ENCODE assay signal across 24 cellular contexts in genomic region chr18:70182548-70182947, GRCh38. TPM values are rescaled to one million over a fixed set of nuclear protein-coding genes. Genes with fewer than 3 reads are reported as not detected.
A peak's percentile ranks its signal among the peaks of the same experiment; 100 is the strongest.
DNase-seq lines count a peak whose midpoint lies in the region; ATAC-seq, FAIRE-seq and TF ChIP-seq lines count a peak whose summit lies in the region.
"Had no signal": no experiment of that assay in that cellular context is flagged by ENCODE, and none has a peak within 500 bp of the region (broad histone marks: within the 10 kb centered on the region; RNA-seq: fewer than 3 reads in every experiment).

No MANE protein-coding gene starts in this region.

- no peak overlapping the region for H3K4me3 Mint-ChIP-seq in MCF 10A (ENCODE audit: unreplicated experiment)
- H3K4me3 Mint-ChIP-seq: CD8-positive, alpha-beta T cell; T-helper 1 cell treated with Interleukin-12 subunit alpha and Interleukin-12 subunit beta and Interleukin-4 antibody, amounts not matched to agents 30 μg/mL and 1 μg/mL, for 36 hours had no signal

- peaks cover 7% of the 10 kb centered on the region for H3K36me3 Mint-ChIP-seq in MCF 10A (ENCODE audit: insufficient read depth, unreplicated experiment)

- no peaks in the 10 kb centered on the region for H3K9me3 ChIP-seq in breast epithelium
- H3K9me3 ChIP-seq in RWPE2 (ENCODE audit: severe bottlenecking), result no peaks in the 10 kb centered on the region
- H3K9me3 ChIP-seq: BLaER1 had no signal

- TF ChIP-seq CTCF in MCF 10A (IDR thresholded peaks at IDR 0.05; ENCODE audit: unreplicated experiment), result no peak
- TF ChIP-seq CTCF in breast epithelium (IDR thresholded peaks at IDR 0.05), result no peak
- TF ChIP-seq CTCF in RWPE2 (IDR thresholded peaks at IDR 0.05; ENCODE audit: poor library complexity, severe bottlenecking), result no peak

- no peaks in the 10 kb centered on the region for H3K9me3 Mint-ChIP-seq in MCF 10A (ENCODE audit: unreplicated experiment)
- H3K9me3 Mint-ChIP-seq: CD8-positive, alpha-beta T cell; T-helper 1 cell treated with Interleukin-12 subunit alpha and Interleukin-12 subunit beta and Interleukin-4 antibody, amounts not matched to agents 30 μg/mL and 1 μg/mL, for 36 hours had no signal

- no peaks in the 10 kb centered on the region for H3K27me3 ChIP-seq in breast epithelium
- no peaks in the 10 kb centered on the region for H3K27me3 ChIP-seq in RWPE2 (ENCODE audit: insufficient read depth, poor library complexity, severe bottlenecking)
- H3K27me3 ChIP-seq: BLaER1 had no signal

- no peak overlapping the region for H3K27ac Mint-ChIP-seq in MCF 10A (ENCODE audit: low read depth, unreplicated experiment)
- H3K27ac Mint-ChIP-seq: CD8-positive, alpha-beta T cell; T-helper 1 cell treated with Interleukin-12 subunit alpha and Interleukin-12 subunit beta and Interleukin-4 antibody, amounts not matched to agents 30 μg/mL and 1 μg/mL, for 36 hours had no signal

- DNase-seq in MCF 10A (ENCODE audit: unreplicated experiment), result peak; percentile 2
- DNase-seq in breast epithelium (ENCODE audit: low spot score in 2 of 2), result no peak
- no peak for DNase-seq in RWPE2 (ENCODE audit: low spot score)
- DNase-seq in iris pigment epithelial cell (ENCODE audit: low read depth), result peak; percentile 23
- no peak for DNase-seq in GM12891 (ENCODE audit: insufficient read length, low spot score)
- DNase-seq in LoVo (ENCODE audit: low spot score), result no peak
- DNase-seq in activated CD4-positive, alpha-beta T cell treated with anti-CD3 and anti-CD28 coated beads, Interleukin-2, amount 50 U/mL, for 4 hours, result no peak
- no peak for DNase-seq in nucleus accumbens (lab: John Stamatoyannopoulos, UW)
- DNase-seq: CD8-positive, alpha-beta T cell; DMS79; NCI-H1048; NCI-H1436 treated with DMSO at 0.1 percent for 48 hours; NCI-H2081 treated with DMSO at 0.1 percent for 48 hours; NCI-H510A treated with DMSO at 0.1 percent for 48 hours had no signal

- intact Hi-C loops in MCF 10A (cut with micrococcal nuclease), result no loop called here
- intact Hi-C loops in breast epithelium (cut with DNase I; ENCODE audit: low total_unique reads), result no loop called here

- no peaks in the 10 kb centered on the region for H3K27me3 Mint-ChIP-seq in MCF 10A (ENCODE audit: insufficient read depth, unreplicated experiment)

- H3K4me3 ChIP-seq in breast epithelium, result no peak overlapping the region
- no peak overlapping the region for H3K4me3 ChIP-seq in RWPE2 (ENCODE audit: severe bottlenecking)
- H3K4me3 ChIP-seq: BLaER1, GM12878, K562, SK-N-MC had no signal

- ATAC-seq in RWPE2 (ENCODE audit: low read depth), result peak; percentile 59; the same call in 2 of the 3 replicates
- ATAC-seq: CD8-positive, alpha-beta T cell; K562; Right ventricle myocardium inferior had no signal

- no peaks in the 10 kb centered on the region for H3K4me1 ChIP-seq in breast epithelium
- peaks cover 18% of the 10 kb centered on the region for H3K4me1 ChIP-seq in RWPE2 (ENCODE audit: insufficient read depth, poor library complexity, severe bottlenecking)

- POLR2A ChIA-PET in MCF 10A (lab: Yijun Ruan, JAX), result no interaction called here

- CTCF ChIA-PET in MCF 10A (lab: Yijun Ruan, JAX), result interaction anchor here (1.3 to 3.4 kb wide), 3 partner anchors 8 to 270 kb away, joined by 3 to 45 read pairs (median 4); no protein-coding TSS in a partner anchor

- no peak for FAIRE-seq in GM12891 (lab: Jason Lieb, UNC)
- FAIRE-seq: G401.6, GM12878, GM18507, K562 had no signal

- no peak for TF ChIP-seq POLR2A in breast epithelium (IDR thresholded peaks at IDR 0.05)
- no peak for TF ChIP-seq POLR2A in GM12891 (IDR thresholded peaks at IDR 0.05; ENCODE audit: low read depth, low read length)

- peaks cover 17% of the 10 kb centered on the region for H3K4me1 Mint-ChIP-seq in MCF 10A (ENCODE audit: insufficient read depth, unreplicated experiment)

- no peak overlapping the region for H3K27ac ChIP-seq in breast epithelium
- H3K27ac ChIP-seq in RWPE2 (ENCODE audit: poor library complexity, severe bottlenecking), result no peak overlapping the region
- H3K27ac ChIP-seq: 22Rv1, BLaER1, HL-60, SK-N-MC had no signal

- H3K36me3 ChIP-seq in breast epithelium (no peaks in the 10 kb centered on the region), RWPE2 (ENCODE audit: low read depth) (peaks cover 52% of the 10 kb centered on the region)

- BruUV-seq in MCF 10A (replicated peaks; lab: Mats Ljungman, UMichigan), result no TSS peak

TF ChIP-seq in GM12891, 5 proteins besides CTCF, POLR2A, EP300 and RAD21:
- no peak for TF ChIP-seq PAX5 (IDR thresholded peaks at IDR 0.05; ENCODE audit: insufficient read depth, low read length, severe bottlenecking)

RNA-seq across cellular contexts. Expression of gene RTTN, which starts 22.9 kb away (rescaled TPM):
- total RNA-seq in MCF 10A (2022) (55.8 and 64.7 TPM in 2 replicates), breast epithelium (10 to 100 TPM; 14.7 to 35.0 (median 29.8) TPM)
- polyA plus RNA-seq in GM12891 (2012; ENCODE audit: low read depth, missing spikeins), result 11.2 TPM

Comparison
In these comparisons a context has a peak if more than half of its experiments do, and no peak if none do; other contexts are left out.
1. DNase-seq: peak in MCF 10A (single experiment) and iris pigment epithelial cell (single experiment); none in breast epithelium (0 of 2), RWPE2 (single experiment), GM12891 (single experiment), LoVo (single experiment), activated CD4-positive, alpha-beta T cell treated with anti-CD3 and anti-CD28 coated beads, Interleukin-2, amount 50 U/mL, for 4 hours (0 of 2) and nucleus accumbens (0 of 56).